27 cellular contexts compared by ENCODE assay signal in genomic region chr18:75279381-75279780, GRCh38.
"Had no signal": no experiment of that assay in that cellular context is flagged by ENCODE, and none has a peak within 500 bp of the region (broad histone marks: within the 10 kb centered on the region; RNA-seq: fewer than 3 reads in every experiment).

No MANE protein-coding gene starts in this region.

- H3K4me3 Mint-ChIP-seq: activated CD4-positive, alpha-beta memory T cell treated with anti-CD3 and anti-CD28 coated beads for 36 hours; activated CD4-positive, alpha-beta T cell treated with anti-CD3 and anti-CD28 coated beads, Interleukin-2, amount 10 ng/mL, durations not matched to agents 24 days and 14 days; activated T-helper 17 cell treated with anti-CD3 and anti-CD28 coated beads, Interleukin-2, amount 50 U/mL, for 72 hours; nephron progenitor cell; stimulated activated memory B cell treated with anti-CD40 and anti-IgM and Interleukin-4, amounts not matched to agents 10 μg/mL and 1 μg/mL and 100 μg/mL, for 72 hours; stimulated activated naive CD8-positive, alpha-beta T cell treated with anti-CD3 and anti-CD28 coated beads, Interleukin-15, amount 100 ng/mL, for 72 hours had no signal

- H3K9me3 ChIP-seq: heart left ventricle, pancreas, psoas muscle, sigmoid colon, thyroid gland, upper lobe of left lung, vagina had no signal

- H3K27me3 ChIP-seq: foreskin keratinocyte, heart left ventricle, pancreas, sigmoid colon, thyroid gland, upper lobe of left lung, vagina had no signal

- H3K27me3 Mint-ChIP-seq: activated CD4-positive, alpha-beta memory T cell treated with anti-CD3 and anti-CD28 coated beads for 36 hours; activated CD4-positive, alpha-beta T cell treated with anti-CD3 and anti-CD28 coated beads, Interleukin-2, amount 10 ng/mL, durations not matched to agents 24 days and 14 days; activated T-helper 17 cell treated with anti-CD3 and anti-CD28 coated beads, Interleukin-2, amount 50 U/mL, for 72 hours; stimulated activated memory B cell treated with anti-CD40 and anti-IgM and Interleukin-4, amounts not matched to agents 10 μg/mL and 1 μg/mL and 100 μg/mL, for 72 hours; stimulated activated naive CD8-positive, alpha-beta T cell treated with anti-CD3 and anti-CD28 coated beads, Interleukin-15, amount 100 ng/mL, for 72 hours had no signal

- H3K27ac ChIP-seq: foreskin keratinocyte, heart left ventricle, pancreas, psoas muscle, sigmoid colon, thyroid gland, upper lobe of left lung, vagina had no signal

- H3K9me3 Mint-ChIP-seq: activated CD4-positive, alpha-beta memory T cell treated with anti-CD3 and anti-CD28 coated beads for 36 hours; activated CD4-positive, alpha-beta T cell treated with anti-CD3 and anti-CD28 coated beads, Interleukin-2, amount 10 ng/mL, durations not matched to agents 24 days and 14 days; activated T-helper 17 cell treated with anti-CD3 and anti-CD28 coated beads, Interleukin-2, amount 50 U/mL, for 72 hours; nephron progenitor cell; stimulated activated memory B cell treated with anti-CD40 and anti-IgM and Interleukin-4, amounts not matched to agents 10 μg/mL and 1 μg/mL and 100 μg/mL, for 72 hours had no signal

- H3K4me3 ChIP-seq: heart left ventricle, pancreas, psoas muscle, sigmoid colon, thyroid gland, upper lobe of left lung, vagina had no signal

- ATAC-seq: activated T-helper 17 cell treated with anti-CD3 and anti-CD28 coated beads, Interleukin-2, amount 50 U/mL, for 72 hours; foreskin keratinocyte; heart left ventricle; pancreas; psoas muscle; stimulated activated memory B cell treated with anti-CD40 and anti-IgM and Interleukin-4, amounts not matched to agents 10 μg/mL and 1 μg/mL and 100 μg/mL, for 72 hours; stimulated activated naive CD8-positive, alpha-beta T cell treated with anti-CD3 and anti-CD28 coated beads, Interleukin-15, amount 100 ng/mL, for 72 hours had no signal

- H3K27ac Mint-ChIP-seq: activated CD4-positive, alpha-beta memory T cell treated with anti-CD3 and anti-CD28 coated beads for 36 hours; activated CD4-positive, alpha-beta T cell treated with anti-CD3 and anti-CD28 coated beads, Interleukin-2, amount 10 ng/mL, durations not matched to agents 24 days and 14 days had no signal

- DNase-seq: activated CD4-positive, alpha-beta memory T cell treated with anti-CD3 and anti-CD28 coated beads for 36 hours; activated CD4-positive, alpha-beta T cell treated with anti-CD3 and anti-CD28 coated beads, Interleukin-2, amount 10 ng/mL, durations not matched to agents 24 days and 14 days; activated CD4-positive, CD25-positive, alpha-beta regulatory T cell treated with anti-CD3 and anti-CD28 coated beads, Interleukin-2, amount 50 U/mL, for 72 hours; activated CD8-positive, alpha-beta memory T cell treated with anti-CD3 and anti-CD28 coated beads, Interleukin-2, amount 50 U/mL, for 4 hours; activated gamma-delta T cell treated with Interleukin-2 at 50 U/mL for 16 hours; activated T-cell treated with anti-CD3 and anti-CD28 coated beads, Interleukin-2, amount 50 U/mL, for 1 hour; amniotic stem cell; central memory CD4-positive, alpha-beta T cell; effector memory CD4-positive, alpha-beta T cell; erythroblast; foreskin keratinocyte; heart left ventricle; hypothalamus; midbrain; nephron progenitor cell; pancreas; psoas muscle; sigmoid colon; small intestine; stimulated activated CD4-positive, alpha-beta T cell treated with anti-CD3 and anti-CD28 coated beads, Interleukin-4, amount 100 ng/mL, for 24 hours; stimulated activated naive CD8-positive, alpha-beta T cell treated with anti-CD3 and anti-CD28 coated beads, Interleukin-15, amount 100 ng/mL, for 72 hours; T-helper 2 cell; thyroid gland had no signal

- H3K4me1 ChIP-seq: foreskin keratinocyte, pancreas had no signal

- H3K36me3 ChIP-seq: heart left ventricle, pancreas, sigmoid colon, thyroid gland, upper lobe of left lung, vagina had no signal
